Comparison of ENCODE assay signal across 5 cellular contexts in the genomic region with DNA sequence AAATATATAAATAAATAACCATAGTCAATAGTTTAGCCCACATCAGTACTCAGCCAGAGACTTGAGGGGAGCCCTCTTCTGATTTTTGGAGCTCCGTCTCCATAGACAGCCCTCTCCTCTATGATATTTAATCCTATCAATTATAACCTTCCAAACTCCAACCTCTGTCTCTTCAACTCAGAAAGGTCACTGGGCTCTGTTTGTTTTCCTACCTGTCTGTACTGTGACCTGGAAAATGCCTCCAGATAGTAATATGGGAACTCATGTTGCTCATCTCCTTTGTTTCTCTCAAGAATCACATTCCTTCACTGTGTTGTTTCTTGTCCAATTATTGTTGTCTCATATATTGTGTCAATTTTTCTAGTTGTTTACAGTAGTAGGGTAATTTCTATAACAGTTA.
"Had no signal": no experiment of that assay in that cellular context is flagged by ENCODE, and none has a peak within 500 bp of the region (broad histone marks: within the 10 kb centered on the region; RNA-seq: fewer than 3 reads in every experiment).

No MANE protein-coding gene starts in this region.

- ATAC-seq: HepG2, K562 had no signal

- H3K27ac Mint-ChIP-seq: IgD-negative memory B cell had no signal

- H3K4me1 Mint-ChIP-seq: IgD-negative memory B cell had no signal

- H3K4me3 Mint-ChIP-seq: IgD-negative memory B cell had no signal

- H3K27me3 Mint-ChIP-seq: IgD-negative memory B cell had no signal

- DNase-seq: IMR-90, KBM-7 had no signal
